Comparison of ENCODE assay signal across 16 cellular contexts in the genomic region with DNA sequence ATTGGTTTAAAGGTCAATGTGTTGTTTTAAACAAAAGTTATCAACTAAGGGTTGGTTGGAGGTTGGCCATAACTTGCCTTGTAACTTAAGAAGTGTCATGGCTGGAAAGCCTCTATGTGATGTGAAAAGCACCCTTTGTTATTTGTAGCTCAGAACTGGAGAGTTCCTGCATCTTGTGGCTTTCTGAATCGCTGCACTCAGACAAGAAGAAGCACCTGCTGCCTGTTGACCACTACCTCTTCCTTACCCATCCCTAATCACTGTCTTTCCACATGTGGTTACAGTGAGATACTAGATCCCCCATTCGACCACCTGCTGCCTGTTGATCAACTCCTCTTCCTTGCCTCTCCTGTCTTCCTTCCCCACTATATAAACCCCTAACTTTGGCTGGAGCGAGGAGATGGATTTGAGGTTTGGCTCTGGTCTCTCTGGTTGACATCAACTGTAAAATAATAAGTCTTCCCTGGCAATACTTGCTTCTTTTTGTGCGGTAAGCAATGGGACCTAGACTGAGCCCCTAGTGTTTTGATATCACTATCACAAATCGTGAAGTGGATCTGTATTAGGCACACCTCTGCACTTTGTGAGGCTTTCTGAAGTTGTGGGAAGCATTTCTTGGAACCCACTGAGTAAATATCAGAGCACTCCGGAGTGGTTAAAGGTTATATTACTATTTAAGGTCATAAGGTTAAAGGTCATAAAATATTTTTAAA.
A peak's percentile ranks its signal among the peaks of the same experiment; 100 is the strongest.
DNase-seq lines count a peak whose midpoint lies in the region; ATAC-seq lines count a peak whose summit lies in the region.
"Had no signal": no experiment of that assay in that cellular context is flagged by ENCODE, and none has a peak within 500 bp of the region (broad histone marks: within the 10 kb centered on the region; RNA-seq: fewer than 3 reads in every experiment).

No MANE protein-coding gene starts in this region.

- DNase-seq in memory B cell (ENCODE audit: low spot score in 2 of 2) (peak in 1 of 2 donors; percentile 20), SHP77 treated with DMSO at 0.1 percent for 48 hours (lab: John Stamatoyannopoulos, UW) (no peak), amniotic stem cell (lab: John Stamatoyannopoulos, UW) (no peak)
- no peak for DNase-seq in activated CD8-positive, alpha-beta memory T cell treated with anti-CD3 and anti-CD28 coated beads, Interleukin-2, amount 50 U/mL, for 4 hours
- DNase-seq: activated CD4-positive, alpha-beta T cell treated with anti-CD3 and anti-CD28 coated beads for 4 hours; activated gamma-delta T cell treated with Interleukin-2 at 50 U/mL for 16 hours; Calu3; caudate nucleus; mammary epithelial cell; posterior cingulate gyrus; stimulated activated CD4-positive, alpha-beta T cell treated with anti-CD3 and anti-CD28 coated beads, Interleukin-2, amount 100 ng/mL, for 48 hours; stimulated activated naive CD8-positive, alpha-beta T cell treated with anti-CD3 and anti-CD28 coated beads, Interleukin-15, amount 100 ng/mL, for 72 hours had no signal

- H3K27me3 Mint-ChIP-seq in memory B cell = no peaks in the 10 kb centered on the region
- H3K27me3 Mint-ChIP-seq: stimulated activated naive CD8-positive, alpha-beta T cell treated with anti-CD3 and anti-CD28 coated beads, Interleukin-15, amount 100 ng/mL, for 72 hours had no signal

- H3K27ac Mint-ChIP-seq in memory B cell = peak overlapping the region; percentile 70
- H3K27ac Mint-ChIP-seq: stimulated activated naive CD8-positive, alpha-beta T cell treated with anti-CD3 and anti-CD28 coated beads, Interleukin-15, amount 100 ng/mL, for 72 hours had no signal

- H3K4me1 Mint-ChIP-seq in memory B cell = peaks cover 19% of the 10 kb centered on the region

- H3K4me3 Mint-ChIP-seq in memory B cell = peak overlapping the region; percentile 28
- H3K4me3 Mint-ChIP-seq: stimulated activated naive CD8-positive, alpha-beta T cell treated with anti-CD3 and anti-CD28 coated beads, Interleukin-15, amount 100 ng/mL, for 72 hours had no signal

- ATAC-seq in GM19023 (IDR thresholded peaks at IDR 0.05; ENCODE audit: unreplicated experiment) (peak; percentile 77), GM21786 (IDR thresholded peaks at IDR 0.05; ENCODE audit: unreplicated experiment) (peak; percentile 91), HG03196 (IDR thresholded peaks at IDR 0.05; ENCODE audit: unreplicated experiment) (peak; percentile 51), memory B cell (ENCODE audit: low read depth) (peak; percentile 96), HG03442 (IDR thresholded peaks at IDR 0.05; ENCODE audit: unreplicated experiment) (no peak)
- ATAC-seq: stimulated activated naive CD8-positive, alpha-beta T cell treated with anti-CD3 and anti-CD28 coated beads, Interleukin-15, amount 100 ng/mL, for 72 hours had no signal

- H3K36me3 Mint-ChIP-seq in memory B cell = peaks cover 5% of the 10 kb centered on the region

- H3K9me3 Mint-ChIP-seq in memory B cell = peaks cover 2% of the 10 kb centered on the region
